ENCODE assay signal across 20 cellular contexts in the genomic region with DNA sequence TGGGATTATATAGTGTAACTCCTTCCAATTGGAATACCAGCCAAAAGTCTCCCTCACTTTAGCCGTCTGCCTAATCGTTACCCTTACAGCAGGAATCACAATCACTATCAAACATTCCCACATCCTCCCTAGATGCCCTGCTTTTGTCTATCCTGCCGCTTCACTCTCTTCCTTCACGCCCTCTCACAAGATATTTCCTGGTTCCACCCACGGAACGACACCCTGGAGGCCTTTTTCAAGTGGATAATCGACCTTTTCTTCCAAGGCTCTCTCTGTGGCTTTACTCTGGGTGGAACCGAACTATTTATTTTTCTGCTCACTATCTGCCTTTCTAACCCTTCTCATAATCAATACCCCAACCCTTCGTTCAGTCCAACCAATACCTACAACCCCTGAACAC.
"Had no signal": no experiment of that assay in that cellular context is flagged by ENCODE, and none has a peak within 500 bp of the region (broad histone marks: within the 10 kb centered on the region; RNA-seq: fewer than 3 reads in every experiment).

No MANE protein-coding gene starts in this region.

- H3K27ac ChIP-seq: dorsolateral prefrontal cortex, epithelial cell of prostate, esophagus squamous epithelium, hepatocyte, left ventricle myocardium inferior, lower lobe of right lung, neutrophil, suprapubic skin, thyroid gland, uterus had no signal

- H2AFZ ChIP-seq: hepatocyte had no signal

- DNase-seq: cortex of kidney; dorsolateral prefrontal cortex; effector CD8-positive, alpha-beta T cell; esophagus squamous epithelium; foreskin fibroblast; kidney; left cardiac atrium; left ventricle myocardium inferior; lower lobe of right lung; naive thymus-derived CD8-positive, alpha-beta T cell; right cardiac atrium; stimulated activated CD4-positive, alpha-beta T cell treated with anti-CD3 and anti-CD28 coated beads, Interleukin-2, amount 100 ng/mL, for 48 hours; stimulated activated naive CD8-positive, alpha-beta T cell treated with anti-CD3 and anti-CD28 coated beads, Interleukin-15, Interleukin-2, amounts not matched to agents 100 U/mL and 50 U/mL, for 24 hours; thyroid gland; uterus had no signal

- H3K79me2 ChIP-seq: hepatocyte had no signal

- ATAC-seq: left cardiac atrium; lower lobe of right lung; naive thymus-derived CD8-positive, alpha-beta T cell; right cardiac atrium; stimulated activated naive CD8-positive, alpha-beta T cell treated with anti-CD3 and anti-CD28 coated beads, Interleukin-15, Interleukin-2, amounts not matched to agents 100 U/mL and 50 U/mL, for 24 hours had no signal

- H3K4me3 ChIP-seq: dorsolateral prefrontal cortex, esophagus squamous epithelium, hepatocyte, left ventricle myocardium inferior, lower lobe of right lung, smooth muscle cell, suprapubic skin, thyroid gland, uterus had no signal

- H3K4me1 ChIP-seq: left ventricle myocardium inferior, lower lobe of right lung, suprapubic skin, thyroid gland, uterus had no signal

- H3K36me3 ChIP-seq: neutrophil, uterus had no signal

- H3K9me3 ChIP-seq: esophagus squamous epithelium, left ventricle myocardium inferior, lower lobe of right lung, neutrophil, suprapubic skin, thyroid gland, uterus had no signal

- H3K27me3 ChIP-seq: dorsolateral prefrontal cortex, esophagus squamous epithelium, hepatocyte, neutrophil, suprapubic skin, thyroid gland, uterus had no signal

- H3K4me2 ChIP-seq: hepatocyte, smooth muscle cell had no signal
